In genomic region chr2:6917761-6918421, GRCh38 we compare ENCODE assay signal across 7 cellular contexts. TPM values are rescaled to one million over a fixed set of nuclear protein-coding genes. Genes with fewer than 3 reads are reported as not detected.
DNase-seq lines count a peak whose midpoint lies in the region; ATAC-seq and TF ChIP-seq lines count a peak whose summit lies in the region.

No MANE protein-coding gene starts in this region.

- peak overlapping the region; percentile 50 for H3K9ac ChIP-seq in SU-DHL-6 (ENCODE audit: low read length)
- H3K9ac ChIP-seq in fibroblast of lung (ENCODE audit: insufficient read depth, low read length): peak overlapping the region; percentile 23

- H3K4me3 ChIP-seq in HFF-Myc (replicated peaks; ENCODE audit: low read depth, low read length) (peak overlapping the region; percentile 36), SU-DHL-6 (ENCODE audit: insufficient read depth, low read length, poor library complexity, severe bottlenecking) (peak overlapping the region; percentile 57), fibroblast of lung (replicated peaks in 1 of 4; ENCODE audit: control extremely low read depth in 1 of 4, insufficient read depth in 1 of 4, low read depth in 3 of 4, low read length in 4 of 4) (peak overlapping the region in 3 of 4 experiments; percentile 12 to 50 (median 43))

- H3K4me1 ChIP-seq in fibroblast of lung (ENCODE audit: control insufficient read depth, extremely low read depth, insufficient read depth, low read length): no peaks in the 10 kb centered on the region

- H3F3A ChIP-seq in SU-DHL-6 (ENCODE audit: insufficient read depth): no peaks in the 10 kb centered on the region

- H3K27me3 ChIP-seq in SU-DHL-6 (ENCODE audit: low read length) (no peaks in the 10 kb centered on the region), fibroblast of lung (ENCODE audit: control insufficient read depth, insufficient read depth, low read length) (peaks cover 2% of the 10 kb centered on the region)

- TF ChIP-seq CTCF in HFF-Myc (IDR thresholded peaks at IDR 0.05; ENCODE audit: low read depth, low read length, missing control alignments) (no peak), SU-DHL-6 (IDR thresholded peaks at IDR 0.05; ENCODE audit: insufficient read depth, low read length, poor library complexity, severe bottlenecking) (no peak), fibroblast of lung (conservative IDR thresholded peaks at IDR 0.05 in 1 of 2, IDR thresholded peaks at IDR 0.05 in 1 of 2; ENCODE audit: low read depth in 1 of 2, low read length in 2 of 2) (no peak), osteocyte (IDR thresholded peaks at IDR 0.05) (no peak)

- H3K36me3 Mint-ChIP-seq in osteocyte (ENCODE audit: unreplicated experiment): no peaks in the 10 kb centered on the region

- no peaks in the 10 kb centered on the region for H3K36me3 ChIP-seq in SU-DHL-6 (ENCODE audit: low read length)
- H3K36me3 ChIP-seq in fibroblast of lung (ENCODE audit: control insufficient read depth, insufficient read depth, low read length): no peaks in the 10 kb centered on the region

- ATAC-seq in GM18520 (IDR thresholded peaks at IDR 0.05; ENCODE audit: unreplicated experiment): peak; percentile 24

- no peaks in the 10 kb centered on the region for H3K27me3 Mint-ChIP-seq in osteocyte (ENCODE audit: unreplicated experiment)

- no peaks in the 10 kb centered on the region for H3K79me2 ChIP-seq in SU-DHL-6 (ENCODE audit: insufficient read depth, low read length)
- H3K79me2 ChIP-seq in fibroblast of lung (ENCODE audit: control insufficient read depth, insufficient read depth, low read length): no peaks in the 10 kb centered on the region

- H3K4me3 Mint-ChIP-seq in osteocyte (ENCODE audit: unreplicated experiment): peak overlapping the region; percentile 67

- peaks cover 33% of the 10 kb centered on the region for H3K4me1 Mint-ChIP-seq in osteocyte (ENCODE audit: unreplicated experiment)

- H3K9me2 ChIP-seq in SU-DHL-6 (replicated peaks; ENCODE audit: insufficient read depth, low read length): no peaks in the 10 kb centered on the region

- no peak overlapping the region for H2AFZ ChIP-seq in SU-DHL-6 (ENCODE audit: low read depth, low read length, severe bottlenecking)
- H2AFZ ChIP-seq in fibroblast of lung (ENCODE audit: low read length): no peak overlapping the region

- no peaks in the 10 kb centered on the region for H4K20me1 ChIP-seq in SU-DHL-6 (ENCODE audit: low read depth, low read length)
- H4K20me1 ChIP-seq in fibroblast of lung (ENCODE audit: control insufficient read depth, extremely low read depth, insufficient read depth, low read length): no peaks in the 10 kb centered on the region

- DNase-seq in HFF-Myc (ENCODE audit: extremely low read depth, low read depth) (no peak), fibroblast of lung (ENCODE audit: low read depth in 2 of 2) (no peak), osteocyte (ENCODE audit: extremely low spot score, unreplicated experiment) (no peak), COR-L47 (lab: John Stamatoyannopoulos, UW) (no peak)
- DNase-seq in central memory CD4-positive, alpha-beta T cell: no peak

- H3K4me2 ChIP-seq in SU-DHL-6 (ENCODE audit: low read depth, low read length, poor library complexity, severe bottlenecking): peak overlapping the region; percentile 47
- H3K4me2 ChIP-seq in fibroblast of lung (ENCODE audit: extremely low read depth, insufficient read depth, low read length): peak overlapping the region; percentile 68

- H3K27ac ChIP-seq in SU-DHL-6 (ENCODE audit: low read depth, low read length) (no peak overlapping the region), fibroblast of lung (ENCODE audit: insufficient read depth, low read length) (no peak overlapping the region)

- H3K9me3 Mint-ChIP-seq in osteocyte (ENCODE audit: unreplicated experiment): no peaks in the 10 kb centered on the region

- no peak overlapping the region for H3K27ac Mint-ChIP-seq in osteocyte (ENCODE audit: unreplicated experiment)

- H3K9me3 ChIP-seq in SU-DHL-6 (ENCODE audit: insufficient read depth, low read length) (no peaks in the 10 kb centered on the region), fibroblast of lung (ENCODE audit: control insufficient read depth, insufficient read depth, low read depth, low read length) (no peaks in the 10 kb centered on the region)

RNA-seq across cellular contexts. Expression of gene RNF144A, which starts 0.7 kb away (rescaled TPM):
- total RNA-seq in fibroblast of lung: 0.17 and 0.26 TPM in 2 replicates
- 0.24 and 0.40 TPM in 2 replicates for polyA plus RNA-seq in fibroblast of lung
- polyA plus RNA-seq in fibroblast of lung (2012): 0.15 and 0.31 TPM in 2 replicates
- 0.16 and 0.37 TPM in 2 replicates for polyA minus RNA-seq in fibroblast of lung (ENCODE audit: low replicate concordance)
- total RNA-seq in osteocyte: 9.0 and 9.6 TPM in 2 replicates

RNA-seq across cellular contexts. Expression of gene RSAD2, which starts 40.3 kb away (rescaled TPM):
- total RNA-seq in fibroblast of lung: 0.77 and 1.7 TPM in 2 replicates
- 0.14 and 0.17 TPM in 2 replicates for polyA plus RNA-seq in fibroblast of lung
- polyA plus RNA-seq in fibroblast of lung (2012): 0.03 and 0.13 TPM in 2 replicates
- not detected in 2 replicates for polyA minus RNA-seq in fibroblast of lung (ENCODE audit: low replicate concordance)
- total RNA-seq in osteocyte: not detected in 2 replicates

RNA-seq across cellular contexts. Expression of gene CMPK2, which starts 52.2 kb away (rescaled TPM):
- total RNA-seq in fibroblast of lung (0.26 and 0.33 TPM in 2 replicates), osteocyte (0.24 and 1.1 TPM in 2 replicates)
- polyA plus RNA-seq in fibroblast of lung: 0.20 and 0.52 TPM in 2 replicates
- polyA plus RNA-seq in fibroblast of lung (2012): 0.12 and 0.61 TPM in 2 replicates
- polyA minus RNA-seq in fibroblast of lung (ENCODE audit: low replicate concordance): 0.67 and 3.7 TPM in 2 replicates
